17 cellular contexts compared by ENCODE assay signal in the genomic region with DNA sequence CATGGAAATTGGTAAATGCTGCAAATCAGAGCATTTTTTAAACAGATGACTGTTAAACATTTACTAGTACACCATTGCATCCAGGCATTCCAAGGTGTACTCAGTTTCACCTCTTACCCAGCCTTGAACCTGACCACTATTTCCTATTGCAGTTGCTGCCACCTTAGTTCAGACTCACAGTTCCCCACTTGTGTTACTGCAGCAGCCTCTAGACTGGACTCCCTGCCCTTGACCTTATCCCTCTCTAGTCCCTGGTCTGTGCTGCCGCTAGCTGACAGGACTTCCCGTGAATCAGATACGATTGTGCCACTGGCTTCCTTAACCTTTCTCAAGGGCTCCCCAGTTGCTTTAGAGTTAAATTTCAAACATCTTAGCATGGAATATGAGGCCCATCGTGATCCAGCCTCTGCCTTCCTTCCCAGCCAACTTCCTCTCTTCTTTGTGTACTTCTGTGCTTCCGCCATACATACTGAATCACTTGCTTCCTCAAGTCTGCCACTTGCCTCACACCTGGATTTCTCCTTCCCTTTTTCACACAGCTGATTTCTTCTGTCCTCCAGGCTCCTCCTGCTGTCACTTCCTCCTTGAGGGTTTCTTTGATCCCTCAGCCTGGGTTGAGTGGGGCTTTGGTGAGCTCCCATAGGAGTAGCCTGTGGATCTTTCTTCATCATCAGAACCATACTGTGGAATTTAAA.
A peak's percentile ranks its signal among the peaks of the same experiment; 100 is the strongest.
DNase-seq lines count a peak whose midpoint lies in the region; ATAC-seq, FAIRE-seq and TF ChIP-seq lines count a peak whose summit lies in the region.
"Had no signal": no experiment of that assay in that cellular context is flagged by ENCODE, and none has a peak within 500 bp of the region (broad histone marks: within the 10 kb centered on the region; RNA-seq: fewer than 3 reads in every experiment).

No MANE protein-coding gene starts in this region.

- no peak overlapping the region for H3K4me2 ChIP-seq in GM12878 (ENCODE audit: control insufficient read depth, insufficient read depth)
- H3K4me2 ChIP-seq: A549 had no signal

- 88% methylated on average over 5 of the region's 5 CpGs for WGBS in GM12878 (ENCODE audit: insufficient coverage, insufficient replicate concordance, low lambda C conversion rate, missing lambda C conversion rate)
- WGBS in testis, 2 donors, result 80 to 90% methylated on average over 5 of the region's 5 CpGs

- SMC1A ChIA-PET in GM12878 (lab: Charles Lee; ENCODE audit: uncharacterized antibody, unreplicated experiment), result no interaction called here

- RAD21 ChIA-PET in GM12878 (lab: Charles Lee; ENCODE audit: unreplicated experiment), result interaction anchor here (0.7 kb wide), 1 partner anchor 37 kb away, joined by 3 read pairs; no protein-coding TSS in a partner anchor

- peak; percentile 52 for FAIRE-seq in GM12878 (lab: Jason Lieb, UNC)
- FAIRE-seq: A549, endometrium, urothelium cell line had no signal

- H3K36me3 ChIP-seq in GM12878 (ENCODE audit: control insufficient read depth in 2 of 2, insufficient read depth in 2 of 2, low read length in 1 of 2), result peaks cover 0 to 1% of the 10 kb centered on the region in 2 experiments; a peak in 3 of 4 replicates
- H3K36me3 ChIP-seq in lower lobe of right lung, result no peaks in the 10 kb centered on the region
- H3K36me3 ChIP-seq in WERI-Rb-1, result no peaks in the 10 kb centered on the region; the same call in 1 of the 2 replicates
- H3K36me3 ChIP-seq in testis (ENCODE audit: low read depth, missing control alignments), result no peaks in the 10 kb centered on the region

- BruUV-seq in GM12878 (replicated peaks; lab: Mats Ljungman, UMichigan), result no TSS peak

- in situ Hi-C loops in GM12878 (cut with MboI), result no loop called here

- H3K27ac ChIP-seq in GM12878 (ENCODE audit: control insufficient read depth, insufficient read depth), result no peak overlapping the region
- no peak overlapping the region for H3K27ac ChIP-seq in lower lobe of right lung
- H3K27ac ChIP-seq in WERI-Rb-1, result no peak overlapping the region
- H3K27ac ChIP-seq in testis, result no peak overlapping the region
- H3K27ac ChIP-seq: A549 had no signal

- no peak overlapping the region for H3K9ac ChIP-seq in GM12878 (ENCODE audit: control insufficient read depth, insufficient read depth, low read length)

- H3K4me1 ChIP-seq in GM12878 (ENCODE audit: control insufficient read depth, insufficient read depth, low read length) (no peaks in the 10 kb centered on the region), lower lobe of right lung (peaks cover 31% of the 10 kb centered on the region), testis (no peaks in the 10 kb centered on the region)
- H3K4me1 ChIP-seq: A549 had no signal

- intact Hi-C loops in Right ventricle myocardium inferior (cut with DNase I) (no loop called here), cardiac septum (cut with DNase I) (no loop called here), GM12878 (cut with micrococcal nuclease; ENCODE audit: unreplicated experiment) (no loop called here), lower lobe of right lung (cut with DNase I) (no loop called here), testis (cut with DNase I; ENCODE audit: low total_unique reads) (no loop called here)

- TF ChIP-seq EP300 in GM12878 (IDR thresholded peaks at IDR 0.05; ENCODE audit: borderline replicate concordance in 1 of 2, control insufficient read depth in 1 of 2, low read depth in 2 of 2, low read length in 2 of 2), result no peak

- no peaks in the 10 kb centered on the region for H4K20me1 ChIP-seq in GM12878 (ENCODE audit: control insufficient read depth, insufficient read depth)

- no peaks in the 10 kb centered on the region for H3K79me2 ChIP-seq in GM12878 (ENCODE audit: control insufficient read depth, insufficient read depth, low read length)

- no peaks in the 10 kb centered on the region for H3K27me3 ChIP-seq in GM12878 (replicated peaks in 1 of 2; ENCODE audit: control insufficient read depth in 2 of 2, insufficient read depth in 2 of 2, low read length in 1 of 2)
- H3K27me3 ChIP-seq in lower lobe of right lung (ENCODE audit: low read depth), result no peaks in the 10 kb centered on the region
- no peaks in the 10 kb centered on the region for H3K27me3 ChIP-seq in WERI-Rb-1 (ENCODE audit: insufficient read depth, low read depth, severe bottlenecking)
- H3K27me3 ChIP-seq in testis, result no peaks in the 10 kb centered on the region

- H3K9me3 ChIP-seq in GM12878 (replicated peaks; ENCODE audit: control insufficient read depth, insufficient read depth, low read length), result no peaks in the 10 kb centered on the region
- no peaks in the 10 kb centered on the region for H3K9me3 ChIP-seq in lower lobe of right lung
- H3K9me3 ChIP-seq in WERI-Rb-1 (ENCODE audit: severe bottlenecking), result no peaks in the 10 kb centered on the region
- no peaks in the 10 kb centered on the region for H3K9me3 ChIP-seq in testis
- H3K9me3 ChIP-seq: A549 had no signal

- peak; percentile 47 for ATAC-seq in Right ventricle myocardium inferior
- ATAC-seq in GM12878, result no peak
- peak; percentile 48 to 50 for ATAC-seq in lower lobe of right lung
- no peak for ATAC-seq in omental fat pad (ENCODE audit: low FRiP score)
- ATAC-seq: A549 had no signal

- TF ChIP-seq CTCF in GM12878 (IDR thresholded peaks at IDR 0.05 in 2 of 3, conservative IDR thresholded peaks at IDR 0.05 in 1 of 3; ENCODE audit: control insufficient read depth in 2 of 3, extremely low read depth in 1 of 3, insufficient read depth in 1 of 3, low read depth in 3 of 3, low read length in 3 of 3) (no peak), lower lobe of right lung (IDR thresholded peaks at IDR 0.05) (no peak), WERI-Rb-1 (IDR thresholded peaks at IDR 0.05; ENCODE audit: low read depth, low read length) (no peak), testis (IDR thresholded peaks at IDR 0.05) (no peak), omental fat pad (IDR thresholded peaks at IDR 0.05) (no peak)

- DNase-seq in Right ventricle myocardium inferior (ENCODE audit: missing footprints) (no peak), cardiac septum (ENCODE audit: low spot score) (no peak), GM12878 (ENCODE audit: low read depth, low spot score) (no peak), lower lobe of right lung (no peak), WERI-Rb-1 (no peak), testis (no peak), omental fat pad (ENCODE audit: low spot score) (no peak)
- DNase-seq in activated T-cell treated with anti-CD3 and anti-CD28 coated beads, Interleukin-2, amount 50 U/mL, for 48 hours, result no peak
- DNase-seq: activated CD4-positive, alpha-beta T cell treated with anti-CD3 and anti-CD28 coated beads for 1 hour; activated CD8-positive, alpha-beta memory T cell treated with anti-CD3 and anti-CD28 coated beads, Interleukin-2, amount 50 U/mL, for 48 hours; glutamatergic neuron; kidney glomerular epithelial cell; NCI-H1105 treated with DMSO at 0.1 percent for 48 hours; stimulated activated CD4-positive, alpha-beta T cell treated with anti-CD3 and anti-CD28 coated beads, Interleukin-4, amount 100 ng/mL, for 1 hour had no signal

- H3K4me3 ChIP-seq in GM12878, result no peak overlapping the region
- H3K4me3 ChIP-seq in lower lobe of right lung, result no peak overlapping the region
- H3K4me3 ChIP-seq in WERI-Rb-1 (ENCODE audit: low read depth, low read length), result no peak overlapping the region
- H3K4me3 ChIP-seq in testis, result no peak overlapping the region
- H3K4me3 ChIP-seq: A549 had no signal

- CTCF ChIA-PET in GM12878 (lab: Yijun Ruan, JAX), result no interaction called here

- H2AFZ ChIP-seq in GM12878 (ENCODE audit: control insufficient read depth, low read depth, low read length), result no peak overlapping the region

- TF ChIP-seq RAD21 in GM12878 (IDR thresholded peaks at IDR 0.05; ENCODE audit: insufficient read depth, low read depth, low read length), result no peak

- TF ChIP-seq POLR2A in GM12878 (IDR thresholded peaks at IDR 0.05; ENCODE audit: low read depth, low read length) (no peak), testis (IDR thresholded peaks at IDR 0.05) (no peak)

- POLR2A ChIA-PET in GM12878 (lab: Charles Lee), result interaction anchor here (0.7 kb wide), 1 partner anchor 209 kb away, joined by 4 read pairs; no protein-coding TSS in a partner anchor

TF ChIP-seq in GM12878, 131 proteins besides CTCF, POLR2A, EP300 and RAD21 (continues in another document):
- TF ChIP-seq, protein P1, sequence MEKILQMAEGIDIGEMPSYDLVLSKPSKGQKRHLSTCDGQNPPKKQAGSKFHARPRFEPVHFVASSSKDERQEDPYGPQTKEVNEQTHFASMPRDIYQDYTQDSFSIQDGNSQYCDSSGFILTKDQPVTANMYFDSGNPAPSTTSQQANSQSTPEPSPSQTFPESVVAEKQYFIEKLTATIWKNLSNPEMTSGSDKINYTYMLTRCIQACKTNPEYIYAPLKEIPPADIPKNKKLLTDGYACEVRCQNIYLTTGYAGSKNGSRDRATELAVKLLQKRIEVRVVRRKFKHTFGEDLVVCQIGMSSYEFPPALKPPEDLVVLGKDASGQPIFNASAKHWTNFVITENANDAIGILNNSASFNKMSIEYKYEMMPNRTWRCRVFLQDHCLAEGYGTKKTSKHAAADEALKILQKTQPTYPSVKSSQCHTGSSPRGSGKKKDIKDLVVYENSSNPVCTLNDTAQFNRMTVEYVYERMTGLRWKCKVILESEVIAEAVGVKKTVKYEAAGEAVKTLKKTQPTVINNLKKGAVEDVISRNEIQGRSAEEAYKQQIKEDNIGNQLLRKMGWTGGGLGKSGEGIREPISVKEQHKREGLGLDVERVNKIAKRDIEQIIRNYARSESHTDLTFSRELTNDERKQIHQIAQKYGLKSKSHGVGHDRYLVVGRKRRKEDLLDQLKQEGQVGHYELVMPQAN (conservative IDR thresholded peaks at IDR 0.05), result no peak
- TF ChIP-seq CBFB (IDR thresholded peaks at IDR 0.05; ENCODE audit: low read depth) (no peak), PML (IDR thresholded peaks at IDR 0.05; ENCODE audit: low read length) (no peak)
- TF ChIP-seq, protein P2, sequence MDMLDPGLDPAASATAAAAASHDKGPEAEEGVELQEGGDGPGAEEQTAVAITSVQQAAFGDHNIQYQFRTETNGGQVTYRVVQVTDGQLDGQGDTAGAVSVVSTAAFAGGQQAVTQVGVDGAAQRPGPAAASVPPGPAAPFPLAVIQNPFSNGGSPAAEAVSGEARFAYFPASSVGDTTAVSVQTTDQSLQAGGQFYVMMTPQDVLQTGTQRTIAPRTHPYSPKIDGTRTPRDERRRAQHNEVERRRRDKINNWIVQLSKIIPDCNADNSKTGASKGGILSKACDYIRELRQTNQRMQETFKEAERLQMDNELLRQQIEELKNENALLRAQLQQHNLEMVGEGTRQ (IDR thresholded peaks at IDR 0.05; ENCODE audit: borderline replicate concordance, low read depth, low read length), result no peak

Comparison
In these comparisons a context has a peak if more than half of its experiments do, and no peak if none do; other contexts are left out.
1. ATAC-seq: peak in Right ventricle myocardium inferior (single experiment) and lower lobe of right lung (2 of 2); none in GM12878 (single experiment) and omental fat pad (single experiment).